ENCODE assay signal across 15 cellular contexts in genomic region chr6:127402890-127403617, GRCh38. TPM values are rescaled to one million over a fixed set of nuclear protein-coding genes. Genes with fewer than 3 reads are reported as not detected.
DNase-seq lines count a peak whose midpoint lies in the region; ATAC-seq and TF ChIP-seq lines count a peak whose summit lies in the region.
"Had no signal": no experiment of that assay in that cellular context is flagged by ENCODE, and none has a peak within 500 bp of the region (broad histone marks: within the 10 kb centered on the region; RNA-seq: fewer than 3 reads in every experiment).

No MANE protein-coding gene starts in this region.

- H3K4me1 Mint-ChIP-seq in osteocyte (ENCODE audit: unreplicated experiment), result peaks cover 2% of the 10 kb centered on the region

- CTCF ChIA-PET in A673 (lab: Charles Lee), result no interaction called here

- ATAC-seq in GM18517 (IDR thresholded peaks at IDR 0.05; ENCODE audit: unreplicated experiment) (peak; percentile 36), HG02884 (IDR thresholded peaks at IDR 0.05; ENCODE audit: unreplicated experiment) (peak; percentile 39)
- ATAC-seq: left colon, Panc1 had no signal

- TF ChIP-seq EP300 in esophagus muscularis mucosa (IDR thresholded peaks at IDR 0.05), result no peak

- DNase-seq in A673 (ENCODE audit: low spot score) (peak; percentile 6), NCI-H69 (lab: John Stamatoyannopoulos, UW) (peak; percentile 22), esophagus muscularis mucosa (ENCODE audit: extremely low spot score) (no peak), NCI-H526 (lab: John Stamatoyannopoulos, UW) (no peak), HT-29 (ENCODE audit: low spot score) (no peak), osteocyte (ENCODE audit: extremely low spot score, unreplicated experiment) (no peak)
- DNase-seq: dorsolateral prefrontal cortex, left colon, NCI-H226, spleen, WERI-Rb-1 had no signal

- TF ChIP-seq POLR2A in esophagus muscularis mucosa (IDR thresholded peaks at IDR 0.05; ENCODE audit: low read depth), result no peak

- BruUV-seq in A673 (replicated peaks; lab: Mats Ljungman, UMichigan), result no TSS peak

- H3K27ac Mint-ChIP-seq in osteocyte (ENCODE audit: unreplicated experiment), result no peak overlapping the region

- no peak for TF ChIP-seq CTCF in A673 (conservative IDR thresholded peaks at IDR 0.05; ENCODE audit: low read depth, low read length)
- no peak for TF ChIP-seq CTCF in esophagus muscularis mucosa (IDR thresholded peaks at IDR 0.05)
- no peak for TF ChIP-seq CTCF in osteocyte (IDR thresholded peaks at IDR 0.05)

- H3K9me3 Mint-ChIP-seq in osteocyte (ENCODE audit: unreplicated experiment), result no peaks in the 10 kb centered on the region

- intact Hi-C loops in A673 (cut with micrococcal nuclease; ENCODE audit: unreplicated experiment) (no loop called here), esophagus muscularis mucosa (cut with DNase I) (no loop called here)

- H3K27me3 Mint-ChIP-seq in osteocyte (ENCODE audit: unreplicated experiment), result no peaks in the 10 kb centered on the region

- H3K4me1 ChIP-seq in A673 (ENCODE audit: insufficient read depth, low read length, poor library complexity, severe bottlenecking) (no peaks in the 10 kb centered on the region), esophagus muscularis mucosa (peaks cover 0 to 4% (median 0%) of the 10 kb centered on the region in 4 donors)
- H3K4me1 ChIP-seq: spleen, suprapubic skin had no signal

- H3K27ac ChIP-seq in A673 (ENCODE audit: low read depth, low read length, poor library complexity, severe bottlenecking), result no peak overlapping the region
- no peak overlapping the region for H3K27ac ChIP-seq in esophagus muscularis mucosa (replicated peaks in 1 of 4)
- H3K27ac ChIP-seq: dorsolateral prefrontal cortex, suprapubic skin, WERI-Rb-1 had no signal

- 70% methylated on average over 4 of the region's 4 CpGs for WGBS in esophagus muscularis mucosa

- no peaks in the 10 kb centered on the region for H3K36me3 ChIP-seq in A673 (ENCODE audit: insufficient read depth, low read length, poor library complexity, severe bottlenecking)
- no peaks in the 10 kb centered on the region for H3K36me3 ChIP-seq in esophagus muscularis mucosa
- H3K36me3 ChIP-seq: spleen, suprapubic skin, WERI-Rb-1 had no signal

- H3K4me3 Mint-ChIP-seq in osteocyte (ENCODE audit: unreplicated experiment), result no peak overlapping the region

- no peaks in the 10 kb centered on the region for H3K36me3 Mint-ChIP-seq in osteocyte (ENCODE audit: unreplicated experiment)

- H3K9me3 ChIP-seq in A673 (ENCODE audit: low read depth, low read length, poor library complexity, severe bottlenecking) (no peaks in the 10 kb centered on the region), esophagus muscularis mucosa (no peaks in the 10 kb centered on the region)
- H3K9me3 ChIP-seq: suprapubic skin had no signal

- no peak overlapping the region for H3K4me3 ChIP-seq in A673 (ENCODE audit: low read depth, low read length, poor library complexity, severe bottlenecking)
- no peak overlapping the region for H3K4me3 ChIP-seq in esophagus muscularis mucosa
- H3K4me3 ChIP-seq: dorsolateral prefrontal cortex, spleen, suprapubic skin had no signal

- H3K27me3 ChIP-seq in A673 (replicated peaks; ENCODE audit: insufficient read depth, low read depth, low read length, poor library complexity), result no peaks in the 10 kb centered on the region
- no peaks in the 10 kb centered on the region for H3K27me3 ChIP-seq in esophagus muscularis mucosa
- H3K27me3 ChIP-seq: dorsolateral prefrontal cortex, spleen, suprapubic skin had no signal

- POLR2A ChIA-PET in A673 (lab: Charles Lee; ENCODE audit: low non-redundant PET), result no interaction called here

RNA-seq across cellular contexts. Expression of gene KIAA0408, which starts 56.1 kb away (rescaled TPM):
- total RNA-seq in A673 (2021) (27.7 and 34.7 TPM in 2 replicates), esophagus muscularis mucosa (10 to 100 TPM; 19.1 to 41.5 (median 29.7) TPM), osteocyte (0.27 TPM in 1 of 2 replicates, not detected in the other)
- total RNA-seq in HT-29 (2014; rRNA removed; shearing (Covaris generic)), result not detected in 2 replicates

RNA-seq across cellular contexts. Expression of gene ECHDC1, which starts 59.6 kb away (rescaled TPM):
- total RNA-seq in A673 (2021), result 79.7 and 102 TPM in 2 replicates
- total RNA-seq in esophagus muscularis mucosa, result 10 to 100 TPM; 42.5 to 70.6 (median 57.9) TPM
- total RNA-seq in HT-29 (2014; rRNA removed; shearing (Covaris generic)), result 20.6 and 24.4 TPM in 2 replicates
- 45.0 and 47.2 TPM in 2 replicates for total RNA-seq in osteocyte

Comparison
In these comparisons a context has a peak if more than half of its experiments do, and no peak if none do; other contexts are left out.
1. DNase-seq: peak in A673 (single experiment) and NCI-H69 (single experiment); none in esophagus muscularis mucosa (single experiment), NCI-H526 (0 of 2), HT-29 (single experiment) and osteocyte (single experiment).
2. RNA of gene KIAA0408, which starts 56.1 kb away (total RNA-seq): 27.7 to 34.7 TPM in A673 and 19.1 to 41.5 TPM in esophagus muscularis mucosa; 0.27 TPM in osteocyte and not detected in HT-29; every median in the first group is over 10 times any median in the second.